ENCODE assay signal across 19 cellular contexts in the genomic region with DNA sequence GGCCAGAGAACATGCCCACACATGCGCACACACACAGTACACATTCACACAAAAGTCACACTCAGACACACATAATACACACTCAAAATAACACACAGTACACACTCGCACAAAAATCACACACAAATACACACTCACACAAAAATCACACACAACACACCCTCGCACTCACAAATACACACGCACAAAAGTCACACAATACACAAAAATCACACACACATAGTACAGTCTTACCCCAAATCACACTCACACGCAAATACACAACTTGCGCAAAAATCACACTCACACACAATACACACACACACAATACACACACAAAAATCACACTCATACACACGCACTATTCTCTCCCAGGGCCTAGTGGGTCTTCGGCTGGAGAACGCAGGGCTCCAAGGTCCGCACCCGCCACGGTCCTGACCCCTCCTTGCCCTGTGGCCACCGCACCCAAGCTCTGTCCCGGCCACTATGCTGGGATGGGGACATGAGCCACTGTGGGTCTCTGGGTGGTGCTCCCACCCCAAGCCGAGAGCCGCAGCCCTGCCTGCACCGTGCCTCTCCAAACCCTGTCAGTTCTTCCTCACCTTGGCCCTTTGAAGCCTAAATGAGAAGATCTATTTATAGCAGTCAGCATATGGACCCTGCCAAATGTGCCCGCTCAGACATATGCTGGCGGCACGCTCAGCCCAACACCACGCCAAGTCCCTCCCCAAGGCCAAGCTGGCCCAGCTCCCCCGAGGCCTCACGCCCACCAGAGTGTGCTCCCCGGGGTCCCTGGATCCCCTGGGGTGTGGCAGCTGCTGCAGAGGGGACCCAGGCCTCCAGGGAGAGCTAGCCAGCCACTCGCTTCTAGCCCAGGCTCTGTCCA. TPM values are rescaled to one million over a fixed set of nuclear protein-coding genes. Genes with fewer than 3 reads are reported as not detected.
DNase-seq lines count a peak whose midpoint lies in the region; FAIRE-seq and TF ChIP-seq lines count a peak whose summit lies in the region.
"Had no signal": no experiment of that assay in that cellular context is flagged by ENCODE, and none has a peak within 500 bp of the region (broad histone marks: within the 10 kb centered on the region; RNA-seq: fewer than 3 reads in every experiment).

No MANE protein-coding gene starts in this region.

- H3K4ac ChIP-seq in trophoblast cell (ENCODE audit: low read depth, low read length): no peak overlapping the region

- peaks cover 11% of the 10 kb centered on the region for H3K27me3 Mint-ChIP-seq in activated T-cell treated with anti-CD3 and anti-CD28 coated beads, Interleukin-2, amount 50 U/mL, for 24 hours
- H3K27me3 Mint-ChIP-seq: activated CD4-positive, alpha-beta T cell treated with anti-CD3 and anti-CD28 coated beads, Interleukin-2, amount 10 ng/mL, durations not matched to agents 7 days and 5 days had no signal

- H3K36me3 ChIP-seq in trophoblast cell (ENCODE audit: control insufficient read depth in 1 of 2, insufficient read depth in 2 of 2, low read length in 2 of 2): no peaks in the 10 kb centered on the region
- H3K36me3 ChIP-seq: brain microvascular endothelial cell had no signal

- H3K79me2 ChIP-seq in trophoblast cell (ENCODE audit: control insufficient read depth, insufficient read depth, low read length, poor library complexity): no peaks in the 10 kb centered on the region

- no peak overlapping the region for H3K4me3 Mint-ChIP-seq in activated T-cell treated with anti-CD3 and anti-CD28 coated beads, Interleukin-2, amount 50 U/mL, for 24 hours
- H3K4me3 Mint-ChIP-seq: activated CD4-positive, alpha-beta T cell treated with anti-CD3 and anti-CD28 coated beads, Interleukin-2, amount 10 ng/mL, durations not matched to agents 7 days and 5 days; endodermal cell; T-cell had no signal

- H3K4me1 ChIP-seq in trophoblast cell (ENCODE audit: control insufficient read depth in 1 of 2, insufficient read depth in 2 of 2, low read length in 2 of 2): no peaks in the 10 kb centered on the region

- DNase-seq in D721Med (ENCODE audit: insufficient read length, low spot score) (no peak), NCI-H2171 (lab: John Stamatoyannopoulos, UW) (peak; percentile 84), cerebellar cortex (ENCODE audit: low spot score) (peak; percentile 77), myocyte (ENCODE audit: low read depth) (peak; percentile 22), superior temporal gyrus (ENCODE audit: extremely low spot score) (no peak), T-helper 2 cell (no peak), trophoblast cell (no peak)
- DNase-seq in activated T-cell treated with anti-CD3 and anti-CD28 coated beads, Interleukin-2, amount 50 U/mL, for 24 hours: no peak
- DNase-seq: activated CD4-positive, alpha-beta T cell treated with anti-CD3 and anti-CD28 coated beads, Interleukin-2, amount 10 ng/mL, durations not matched to agents 7 days and 5 days; brain microvascular endothelial cell; head of caudate nucleus; NCI-H226; retina; stimulated activated CD4-positive, alpha-beta T cell treated with anti-CD3 and anti-CD28 coated beads, Interleukin-15, amount 100 ng/mL, for 24 hours; T-cell had no signal

- peaks cover 17% of the 10 kb centered on the region for H3K9me3 ChIP-seq in trophoblast cell (ENCODE audit: insufficient read depth, low read depth, low read length)

- no peak overlapping the region for H3K14ac ChIP-seq in trophoblast cell (ENCODE audit: low read length)

- H3K4me1 Mint-ChIP-seq in activated T-cell treated with anti-CD3 and anti-CD28 coated beads, Interleukin-2, amount 50 U/mL, for 24 hours (ENCODE audit: low read depth): no peaks in the 10 kb centered on the region
- H3K4me1 Mint-ChIP-seq: activated CD4-positive, alpha-beta T cell treated with anti-CD3 and anti-CD28 coated beads, Interleukin-2, amount 10 ng/mL, durations not matched to agents 7 days and 5 days; T-cell had no signal

- H3K18ac ChIP-seq in trophoblast cell (ENCODE audit: low read length): no peak overlapping the region

- H4K8ac ChIP-seq in trophoblast cell (ENCODE audit: low read depth, low read length): no peak overlapping the region

- WGBS in trophoblast cell (ENCODE audit: extremely low coverage, insufficient coverage, insufficient read length): 100% methylated on average over 6 of the region's 25 CpGs

- H3K9me3 Mint-ChIP-seq in activated T-cell treated with anti-CD3 and anti-CD28 coated beads, Interleukin-2, amount 50 U/mL, for 24 hours: no peaks in the 10 kb centered on the region
- H3K9me3 Mint-ChIP-seq: activated CD4-positive, alpha-beta T cell treated with anti-CD3 and anti-CD28 coated beads, Interleukin-2, amount 10 ng/mL, durations not matched to agents 7 days and 5 days; T-cell had no signal

- H2AK5ac ChIP-seq in trophoblast cell (ENCODE audit: low read length): no peak overlapping the region

- H3K23ac ChIP-seq in trophoblast cell (ENCODE audit: low read length): no peak overlapping the region

- no peak overlapping the region for H2BK120ac ChIP-seq in trophoblast cell (ENCODE audit: insufficient read depth, low read length, poor library complexity)

- H2BK12ac ChIP-seq in trophoblast cell (ENCODE audit: low read length): no peak overlapping the region

- FAIRE-seq in D721Med (lab: Jason Lieb, UNC): peak; percentile 67
- FAIRE-seq: G401.6 had no signal

- H3K27ac ChIP-seq in trophoblast cell (ENCODE audit: low read depth, low read length): no peak overlapping the region
- H3K27ac ChIP-seq: brain microvascular endothelial cell, coronary artery had no signal

- no peak overlapping the region for H2AFZ ChIP-seq in trophoblast cell (ENCODE audit: insufficient read depth, low read length, poor library complexity)

- no peaks in the 10 kb centered on the region for H3K27me3 ChIP-seq in trophoblast cell (ENCODE audit: insufficient read depth, low read length)
- H3K27me3 ChIP-seq: brain microvascular endothelial cell had no signal

- H3K4me2 ChIP-seq in trophoblast cell (ENCODE audit: low read length): no peak overlapping the region

- no peaks in the 10 kb centered on the region for H3K36me3 Mint-ChIP-seq in activated T-cell treated with anti-CD3 and anti-CD28 coated beads, Interleukin-2, amount 50 U/mL, for 24 hours (ENCODE audit: low read depth)
- H3K36me3 Mint-ChIP-seq: T-cell had no signal

- H4K12ac ChIP-seq in trophoblast cell (ENCODE audit: low read depth, low read length): no peak overlapping the region

- no peak overlapping the region for H3K27ac Mint-ChIP-seq in activated T-cell treated with anti-CD3 and anti-CD28 coated beads, Interleukin-2, amount 50 U/mL, for 24 hours
- H3K27ac Mint-ChIP-seq: activated CD4-positive, alpha-beta T cell treated with anti-CD3 and anti-CD28 coated beads, Interleukin-2, amount 10 ng/mL, durations not matched to agents 7 days and 5 days; endodermal cell; T-cell had no signal

- H3K79me1 ChIP-seq in trophoblast cell (ENCODE audit: low read length): no peaks in the 10 kb centered on the region

- TF ChIP-seq CTCF in D721Med (IDR thresholded peaks at IDR 0.05; ENCODE audit: insufficient read depth, missing control alignments): no peak

- no peak overlapping the region for H4K91ac ChIP-seq in trophoblast cell (ENCODE audit: low read depth, low read length)

- H2BK5ac ChIP-seq in trophoblast cell (ENCODE audit: low read depth, low read length, poor library complexity): no peak overlapping the region

- no peak overlapping the region for H3K4me3 ChIP-seq in trophoblast cell (ENCODE audit: low read depth, low read length)
- H3K4me3 ChIP-seq: coronary artery had no signal

- H3K9ac ChIP-seq in trophoblast cell (ENCODE audit: low read length): no peak overlapping the region

RNA-seq across cellular contexts. Expression of a gene that starts 55.9 kb away (rescaled TPM):
- total RNA-seq in myocyte: not detected in 2 replicates
- 0.09 TPM for polyA plus RNA-seq in myocyte (2012)
- 0.68 and 0.78 TPM in 2 replicates for polyA plus RNA-seq in trophoblast cell (2013)
- total RNA-seq: M059J had no signal

Comparison
In these comparisons a context has a peak if more than half of its experiments do, and no peak if none do; other contexts are left out.
1. DNase-seq: peak in NCI-H2171 (single experiment), cerebellar cortex (single experiment) and myocyte (single experiment); none in D721Med (single experiment), superior temporal gyrus (single experiment), T-helper 2 cell (0 of 5), trophoblast cell (0 of 2) and activated T-cell treated with anti-CD3 and anti-CD28 coated beads, Interleukin-2, amount 50 U/mL, for 24 hours (single experiment).